ENCODE assay signal across 19 cellular contexts in the genomic region with DNA sequence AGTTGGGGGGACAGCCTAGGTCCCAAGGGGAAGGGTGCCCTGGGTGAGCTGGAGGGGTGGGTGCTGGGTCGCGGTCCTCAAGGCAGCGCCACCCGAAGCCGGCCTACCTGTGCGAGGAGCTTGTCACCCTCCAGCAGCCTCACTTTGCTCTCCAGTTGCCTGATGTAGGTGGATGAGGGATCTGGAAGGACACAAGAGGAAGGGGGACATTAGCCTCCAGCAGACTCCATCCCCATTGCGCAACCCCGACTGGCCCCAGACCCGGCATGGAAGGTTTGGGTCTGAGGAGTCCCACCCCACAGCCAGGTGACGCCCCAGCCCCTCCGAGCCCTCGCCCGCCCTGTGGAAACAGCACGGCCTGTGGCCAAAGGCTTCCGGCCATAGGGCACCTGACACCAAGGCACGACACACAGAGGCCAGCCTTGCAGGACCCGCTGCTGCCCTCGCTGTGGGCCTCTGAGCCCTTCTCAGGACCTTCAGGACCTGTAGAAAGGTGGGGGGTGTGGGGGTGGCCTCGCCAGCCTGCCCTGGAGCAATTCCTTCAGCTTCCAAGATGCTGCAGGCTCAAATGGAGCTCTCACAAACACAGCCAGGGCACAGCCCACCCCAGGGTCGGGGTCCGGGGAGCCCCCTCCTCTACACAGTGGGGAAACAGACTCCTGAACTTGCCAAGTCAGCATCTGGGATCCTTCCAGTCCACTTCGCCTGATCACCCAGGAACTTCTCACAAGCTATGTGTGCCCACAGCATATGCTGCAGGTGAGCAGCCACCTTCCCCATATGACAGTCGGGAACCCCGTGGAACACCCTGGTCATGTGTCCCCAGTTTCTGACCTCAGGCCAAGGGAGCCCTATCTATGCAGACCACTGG. TPM values are rescaled to one million over a fixed set of nuclear protein-coding genes. Genes with fewer than 3 reads are reported as not detected.
DNase-seq lines count a peak whose midpoint lies in the region; ATAC-seq and TF ChIP-seq lines count a peak whose summit lies in the region.
"Had no signal": no experiment of that assay in that cellular context is flagged by ENCODE, and none has a peak within 500 bp of the region (broad histone marks: within the 10 kb centered on the region; RNA-seq: fewer than 3 reads in every experiment).

No MANE protein-coding gene starts in this region.

- H3K4me1 Mint-ChIP-seq in HFFc6 (ENCODE audit: low read depth) = peaks cover 45% of the 10 kb centered on the region

- ATAC-seq in gastroesophageal sphincter (no peak), HG02884 (IDR thresholded peaks at IDR 0.05; ENCODE audit: unreplicated experiment) (no peak)
- ATAC-seq: Right ventricle myocardium inferior had no signal

- H3K9me3 ChIP-seq in SJSA1 (replicated peaks) (no peaks in the 10 kb centered on the region), gastroesophageal sphincter (no peaks in the 10 kb centered on the region), MG63 (no peaks in the 10 kb centered on the region)
- H3K9me3 ChIP-seq: BLaER1 treated with 17β-estradiol and CSF1 and Interleukin-3, amounts not matched to agents 10 nM and 100 nM had no signal

- H3K27ac ChIP-seq in SJSA1 (peak overlapping the region; percentile 65), gastroesophageal sphincter (peak overlapping the region in 3 of 4 donors; percentile 80 to 89 (median 82)), rectal smooth muscle tissue (ENCODE audit: low read depth, low read length) (peak overlapping the region; percentile 81)
- H3K27ac ChIP-seq: BLaER1 treated with 17β-estradiol and CSF1 and Interleukin-3, amounts not matched to agents 10 nM and 100 nM; KMS-11 had no signal

- DNase-seq in HFFc6 (no peak), SJSA1 (ENCODE audit: low read depth in 1 of 2, low spot score in 2 of 2) (no peak), DMS 273 (lab: John Stamatoyannopoulos, UW; ENCODE audit: unreplicated experiment) (no peak), MG63 (no peak)
- no peak for DNase-seq in stimulated activated CD4-positive, alpha-beta T cell treated with anti-CD3 and anti-CD28 coated beads, Interleukin-1b, Interleukin-23, amount 100 ng/mL, for 48 hours
- DNase-seq: DMS 273 treated with DMSO at 0.1 percent for 48 hours, GF-D8, NCI-H1048, NCI-H1436 treated with DMSO at 0.1 percent for 48 hours, NCI-H2029 treated with DMSO at 0.1 percent for 48 hours, NCI-H748 treated with DMSO at 0.1 percent for 48 hours, PC-3 had no signal

- H3K27me3 Mint-ChIP-seq in HFFc6 (ENCODE audit: insufficient read depth) = peaks cover 1% of the 10 kb centered on the region

- H3K36me3 Mint-ChIP-seq in HFFc6 (ENCODE audit: low read depth) = no peaks in the 10 kb centered on the region

- H3K27me3 ChIP-seq in SJSA1 (replicated peaks) (no peaks in the 10 kb centered on the region), gastroesophageal sphincter (no peaks in the 10 kb centered on the region), rectal smooth muscle tissue (ENCODE audit: control insufficient read depth, insufficient read depth, low read length) (no peaks in the 10 kb centered on the region), MG63 (no peaks in the 10 kb centered on the region)
- H3K27me3 ChIP-seq: BLaER1 treated with 17β-estradiol and CSF1 and Interleukin-3, amounts not matched to agents 10 nM and 100 nM had no signal

- no peak overlapping the region for H3K4me3 Mint-ChIP-seq in HFFc6
- H3K4me3 Mint-ChIP-seq: GM23338 had no signal

- H3K36me3 ChIP-seq in SJSA1 (peaks cover 7% of the 10 kb centered on the region; the same call in 1 of the 2 replicates), gastroesophageal sphincter (no peaks in the 10 kb centered on the region), rectal smooth muscle tissue (ENCODE audit: control insufficient read depth, insufficient read depth, low read length) (no peaks in the 10 kb centered on the region), MG63 (no peaks in the 10 kb centered on the region)
- H3K36me3 ChIP-seq: BLaER1 treated with 17β-estradiol and CSF1 and Interleukin-3, amounts not matched to agents 10 nM and 100 nM had no signal

- no peak for TF ChIP-seq EP300 in gastroesophageal sphincter (IDR thresholded peaks at IDR 0.05)

- H3K9me3 Mint-ChIP-seq in HFFc6 = no peaks in the 10 kb centered on the region
- H3K9me3 Mint-ChIP-seq: GM23338 had no signal

- peak overlapping the region; percentile 76 for H3K27ac Mint-ChIP-seq in HFFc6

- TF ChIP-seq POLR2A in gastroesophageal sphincter (IDR thresholded peaks at IDR 0.05) = no peak

- no CpG with 5 or more reads among the region's 24 CpGs for WGBS in gastroesophageal sphincter (ENCODE audit: low coverage in 1 of 2), 2 donors

- TF ChIP-seq CTCF in HFFc6 (IDR thresholded peaks at IDR 0.05) = no peak
- TF ChIP-seq CTCF in gastroesophageal sphincter (IDR thresholded peaks at IDR 0.05) = no peak

- H3K4me1 ChIP-seq in SJSA1 (replicated peaks) = peaks cover 72% of the 10 kb centered on the region
- H3K4me1 ChIP-seq in gastroesophageal sphincter = peaks cover 0 to 91% (median 36%) of the 10 kb centered on the region in 3 donors
- peaks cover 38% of the 10 kb centered on the region for H3K4me1 ChIP-seq in rectal smooth muscle tissue (ENCODE audit: control insufficient read depth, insufficient read depth, low read length)

- no peak overlapping the region for H3K9ac ChIP-seq in rectal smooth muscle tissue (ENCODE audit: low read length)
- H3K9ac ChIP-seq: BLaER1 treated with 17β-estradiol and CSF1 and Interleukin-3, amounts not matched to agents 10 nM and 100 nM; KMS-11 had no signal

- H3K4me3 ChIP-seq in SJSA1 (no peak overlapping the region), gastroesophageal sphincter (no peak overlapping the region), rectal smooth muscle tissue (ENCODE audit: low read length) (no peak overlapping the region), MG63 (no peak overlapping the region)
- H3K4me3 ChIP-seq: BLaER1 treated with 17β-estradiol and CSF1 and Interleukin-3, amounts not matched to agents 10 nM and 100 nM; GM23338 had no signal

RNA-seq across cellular contexts. Expression of gene CCNK, which starts 54.9 kb away (rescaled TPM):
- 10 to 100 TPM; 74.9 to 93.1 (median 86.4) TPM for total RNA-seq in HFFc6 (2021; fragmentation: NEBNext Ultra II Directional; extraction: Animal tissue kit (Norgen Biotek cat#: 25700))
- 9.0 and 12.1 TPM in 2 replicates for total RNA-seq in SJSA1 (2014; rRNA removed; shearing (Covaris generic))
- 10 to 100 TPM; 17.1 to 26.8 (median 20.7) TPM for total RNA-seq in gastroesophageal sphincter
- total RNA-seq in MG63 (2014; rRNA removed; shearing (Covaris generic); ENCODE audit: low replicate concordance) = 2.9 and 7.9 TPM in 2 replicates

RNA-seq across cellular contexts. Expression of gene SETD3, which starts 55.5 kb away (rescaled TPM):
- total RNA-seq in HFFc6 (2021; fragmentation: NEBNext Ultra II Directional; extraction: Animal tissue kit (Norgen Biotek cat#: 25700)) = 10 to 100 TPM; 42.1 to 53.9 (median 47.0) TPM
- total RNA-seq in SJSA1 (2014; rRNA removed; shearing (Covaris generic)) = 71.0 and 84.2 TPM in 2 replicates
- 100 to 1,000 TPM; 127 to 184 (median 162) TPM for total RNA-seq in gastroesophageal sphincter
- total RNA-seq in MG63 (2014; rRNA removed; shearing (Covaris generic); ENCODE audit: low replicate concordance) = 37.8 and 48.0 TPM in 2 replicates
